In the genomic region with DNA sequence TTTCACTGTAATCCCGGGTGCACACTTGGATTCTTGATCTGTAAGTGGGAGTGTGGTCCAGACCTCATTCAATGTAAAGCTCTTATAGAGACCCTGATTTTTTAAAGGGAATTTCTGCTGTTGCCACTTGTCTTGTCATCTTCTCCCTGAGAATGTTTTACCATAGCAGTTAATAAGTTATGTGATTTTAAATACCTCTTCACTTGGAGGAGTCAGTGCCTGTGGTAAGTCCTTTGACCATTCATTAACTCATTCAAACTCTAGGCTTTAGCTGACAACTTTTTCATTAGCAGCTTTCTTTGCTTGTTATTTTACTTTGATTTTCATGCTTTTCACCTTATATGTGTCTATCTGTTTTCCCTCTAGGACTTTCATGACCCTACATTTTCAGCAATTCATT, we compare ENCODE assay signal across 30 cellular contexts. TPM values are rescaled to one million over a fixed set of nuclear protein-coding genes. Genes with fewer than 3 reads are reported as not detected.
A peak's percentile ranks its signal among the peaks of the same experiment; 100 is the strongest.
DNase-seq lines count a peak whose midpoint lies in the region; ATAC-seq, FAIRE-seq and TF ChIP-seq lines count a peak whose summit lies in the region.
"Had no signal": no experiment of that assay in that cellular context is flagged by ENCODE, and none has a peak within 500 bp of the region (broad histone marks: within the 10 kb centered on the region; RNA-seq: fewer than 3 reads in every experiment).

No MANE protein-coding gene starts in this region.

- CTCF ChIA-PET in SK-N-SH (lab: Yijun Ruan, JAX), result interaction anchor here (1.2 to 1.3 kb wide), 2 partner anchors 24 to 35 kb away, joined by 3 to 4 read pairs; no protein-coding TSS in a partner anchor

- no peaks in the 10 kb centered on the region for H3K27me3 Mint-ChIP-seq in neural progenitor cell (ENCODE audit: insufficient read depth, low read depth)

- H3K27ac ChIP-seq in HUES48 (ENCODE audit: low read depth, low read length), result peak overlapping the region; percentile 38
- peak overlapping the region; percentile 36 for H3K27ac ChIP-seq in neural progenitor cell
- peak overlapping the region in 1 of 2 experiments; percentile 98; a peak in 2 of 4 replicates for H3K27ac ChIP-seq in SK-N-SH (ENCODE audit: low read depth in 2 of 2, low read length in 1 of 2)
- H3K27ac ChIP-seq: body of pancreas, esophagus squamous epithelium, foreskin keratinocyte, lower lobe of right lung, psoas muscle, sigmoid colon, thyroid gland, vagina had no signal

- H3K9me3 Mint-ChIP-seq in neural progenitor cell, result peaks cover 11% of the 10 kb centered on the region
- H3K9me3 Mint-ChIP-seq: activated naive CD4-positive, alpha-beta T cell treated with anti-CD3 and anti-CD28 coated beads, Interleukin-2, amount 10 ng/mL, durations not matched to agents 7 days and 5 days; activated T-helper 17 cell treated with anti-CD3 and anti-CD28 coated beads, Interleukin-2, amount 50 U/mL, for 72 hours; central memory CD8-positive, alpha-beta T cell; endodermal cell; T-helper 2 cell treated with Interferon-gamma antibody and Interleukin-4, amounts not matched to agents 5 μg/mL and 100 μg/mL, for 36 hours had no signal

- H3K9ac ChIP-seq in HUES48 (ENCODE audit: low read depth, low read length), result no peak overlapping the region
- no peak overlapping the region for H3K9ac ChIP-seq in neural progenitor cell
- no peak overlapping the region for H3K9ac ChIP-seq in SK-N-SH

- H3K4me2 ChIP-seq in neural progenitor cell (peak overlapping the region; percentile 59), SK-N-SH (no peak overlapping the region)

- H3K4me1 ChIP-seq in HUES48 (ENCODE audit: control insufficient read depth, insufficient read depth, low read length) (peaks cover 25% of the 10 kb centered on the region), neural progenitor cell (peaks cover 52% of the 10 kb centered on the region), SK-N-SH (ENCODE audit: control insufficient read depth in 1 of 2, insufficient read depth in 2 of 2, low read depth in 1 of 2, low read length in 1 of 2) (peaks cover 0 to 23% of the 10 kb centered on the region in 2 experiments; a peak in 2 of 4 replicates)
- H3K4me1 ChIP-seq: body of pancreas, foreskin keratinocyte, sigmoid colon, vagina had no signal

- POLR2A ChIA-PET in SK-N-SH (lab: Yijun Ruan, JAX), result no interaction called here

- H3F3A ChIP-seq in neural progenitor cell (ENCODE audit: low read depth) (peaks cover 15% of the 10 kb centered on the region), SK-N-SH (replicated peaks; ENCODE audit: insufficient read depth) (no peaks in the 10 kb centered on the region)

- H3K4me3 ChIP-seq in HUES48 (ENCODE audit: low read depth, low read length) (no peak overlapping the region), neural progenitor cell (no peak overlapping the region), SK-N-SH (ENCODE audit: low read depth in 2 of 2, low read length in 1 of 2) (no peak overlapping the region)
- H3K4me3 ChIP-seq: body of pancreas, esophagus squamous epithelium, lower lobe of right lung, psoas muscle, sigmoid colon, thyroid gland, vagina had no signal

- peaks cover 35% of the 10 kb centered on the region for H3K4me1 Mint-ChIP-seq in neural progenitor cell
- H3K4me1 Mint-ChIP-seq: activated CD4-positive, alpha-beta T cell treated with anti-CD3 and anti-CD28 coated beads for 36 hours; activated naive CD4-positive, alpha-beta T cell treated with anti-CD3 and anti-CD28 coated beads, Interleukin-2, amount 10 ng/mL, durations not matched to agents 7 days and 5 days; activated T-helper 17 cell treated with anti-CD3 and anti-CD28 coated beads, Interleukin-2, amount 50 U/mL, for 72 hours; CD8-positive, alpha-beta memory T cell; central memory CD8-positive, alpha-beta T cell; naive thymus-derived CD8-positive, alpha-beta T cell had no signal

- H3K79me2 ChIP-seq in neural progenitor cell (ENCODE audit: low read depth) (peaks cover 97% of the 10 kb centered on the region), SK-N-SH (ENCODE audit: insufficient read depth) (peaks cover 37% of the 10 kb centered on the region)

- no peak overlapping the region for H3K4me3 Mint-ChIP-seq in neural progenitor cell
- H3K4me3 Mint-ChIP-seq: activated CD4-positive, alpha-beta T cell treated with anti-CD3 and anti-CD28 coated beads for 36 hours; activated CD8-positive, alpha-beta T cell treated with anti-CD3 and anti-CD28 coated beads for 36 hours; activated naive CD4-positive, alpha-beta T cell treated with anti-CD3 and anti-CD28 coated beads, Interleukin-2, amount 10 ng/mL, durations not matched to agents 7 days and 5 days; activated T-helper 17 cell treated with anti-CD3 and anti-CD28 coated beads, Interleukin-2, amount 50 U/mL, for 72 hours; CD8-positive, alpha-beta memory T cell; central memory CD8-positive, alpha-beta T cell; endodermal cell; naive thymus-derived CD8-positive, alpha-beta T cell; T-helper 2 cell treated with Interferon-gamma antibody and Interleukin-4, amounts not matched to agents 5 μg/mL and 100 μg/mL, for 36 hours had no signal

- no peaks in the 10 kb centered on the region for H3K9me2 ChIP-seq in SK-N-SH

- H3K27me3 ChIP-seq in HUES48 (ENCODE audit: control insufficient read depth, insufficient read depth, low read length) (no peaks in the 10 kb centered on the region), neural progenitor cell (no peaks in the 10 kb centered on the region), SK-N-SH (ENCODE audit: insufficient read depth) (no peaks in the 10 kb centered on the region)
- H3K27me3 ChIP-seq: body of pancreas, esophagus squamous epithelium, foreskin keratinocyte, sigmoid colon, thyroid gland, vagina had no signal

- 90% methylated on average over 1 of the region's 1 CpG for WGBS in SK-N-SH (ENCODE audit: low lambda C conversion rate)

- H2AFZ ChIP-seq in neural progenitor cell (replicated peaks) (no peak overlapping the region), SK-N-SH (ENCODE audit: low read depth) (no peak overlapping the region)

- ATAC-seq in GM18873 (IDR thresholded peaks at IDR 0.05; ENCODE audit: low FRiP score, unreplicated experiment) (peak; percentile 61), HG02981 (IDR thresholded peaks at IDR 0.05; ENCODE audit: unreplicated experiment) (peak; percentile 57)
- ATAC-seq: activated CD4-positive, alpha-beta T cell treated with anti-CD3 and anti-CD28 coated beads for 36 hours; activated CD8-positive, alpha-beta T cell treated with anti-CD3 and anti-CD28 coated beads for 36 hours; activated T-helper 17 cell treated with anti-CD3 and anti-CD28 coated beads, Interleukin-2, amount 50 U/mL, for 72 hours; body of pancreas; foreskin keratinocyte; lower lobe of right lung; naive thymus-derived CD8-positive, alpha-beta T cell had no signal

- no peak for TF ChIP-seq EP300 in SK-N-SH (IDR thresholded peaks at IDR 0.05; ENCODE audit: borderline replicate concordance in 1 of 2, low read depth in 1 of 2, low read length in 1 of 2)

- no peak for TF ChIP-seq CTCF in neural progenitor cell (IDR thresholded peaks at IDR 0.05)
- TF ChIP-seq CTCF in SK-N-SH (IDR thresholded peaks at IDR 0.05), result no peak

- TF ChIP-seq RAD21 in SK-N-SH (IDR thresholded peaks at IDR 0.05; ENCODE audit: low read length), result no peak

- no peaks in the 10 kb centered on the region for H3K9me3 ChIP-seq in HUES48 (ENCODE audit: control insufficient read depth, insufficient read depth, low read length)
- H3K9me3 ChIP-seq in neural progenitor cell (ENCODE audit: low read depth), result no peaks in the 10 kb centered on the region
- H3K9me3 ChIP-seq in SK-N-SH, result no peaks in the 10 kb centered on the region
- H3K9me3 ChIP-seq: body of pancreas, esophagus squamous epithelium, lower lobe of right lung, psoas muscle, sigmoid colon, thyroid gland, vagina had no signal

- no peak for FAIRE-seq in frontal cortex (lab: Jason Lieb, UNC)

- H3K36me3 ChIP-seq in HUES48 (ENCODE audit: control insufficient read depth, insufficient read depth, low read length) (no peaks in the 10 kb centered on the region), neural progenitor cell (peaks cover 5% of the 10 kb centered on the region), SK-N-SH (replicated peaks in 1 of 2; ENCODE audit: control insufficient read depth in 1 of 2, insufficient read depth in 2 of 2, low read length in 1 of 2) (no peaks in the 10 kb centered on the region)
- H3K36me3 ChIP-seq: esophagus squamous epithelium, lower lobe of right lung, sigmoid colon, thyroid gland, vagina had no signal

- H4K20me1 ChIP-seq in neural progenitor cell (ENCODE audit: low read depth) (peaks cover 63% of the 10 kb centered on the region), SK-N-SH (ENCODE audit: insufficient read depth) (no peaks in the 10 kb centered on the region)

- peak overlapping the region; percentile 48 for H3K27ac Mint-ChIP-seq in neural progenitor cell
- H3K27ac Mint-ChIP-seq: activated CD4-positive, alpha-beta T cell treated with anti-CD3 and anti-CD28 coated beads for 36 hours; activated CD8-positive, alpha-beta T cell treated with anti-CD3 and anti-CD28 coated beads for 36 hours; activated naive CD4-positive, alpha-beta T cell treated with anti-CD3 and anti-CD28 coated beads, Interleukin-2, amount 10 ng/mL, durations not matched to agents 7 days and 5 days; activated T-helper 17 cell treated with anti-CD3 and anti-CD28 coated beads, Interleukin-2, amount 50 U/mL, for 72 hours; CD8-positive, alpha-beta memory T cell; endodermal cell; naive thymus-derived CD8-positive, alpha-beta T cell; T-helper 2 cell treated with Interferon-gamma antibody and Interleukin-4, amounts not matched to agents 5 μg/mL and 100 μg/mL, for 36 hours had no signal

- peaks cover 17% of the 10 kb centered on the region for H3K36me3 Mint-ChIP-seq in neural progenitor cell
- H3K36me3 Mint-ChIP-seq: activated naive CD4-positive, alpha-beta T cell treated with anti-CD3 and anti-CD28 coated beads, Interleukin-2, amount 10 ng/mL, durations not matched to agents 7 days and 5 days; CD8-positive, alpha-beta memory T cell; naive thymus-derived CD8-positive, alpha-beta T cell had no signal

- no peak for DNase-seq in neural progenitor cell (ENCODE audit: low spot score)
- DNase-seq in NCI-H2171 treated with DMSO at 0.1 percent for 48 hours (lab: John Stamatoyannopoulos, UW), result no peak
- no peak for DNase-seq in SK-N-SH
- no peak for DNase-seq in NCI-H1694 treated with DMSO at 0.1 percent for 48 hours (lab: John Stamatoyannopoulos, UW)
- DNase-seq in frontal cortex (ENCODE audit: low spot score in 2 of 2), result no peak
- DNase-seq: activated CD4-positive, alpha-beta T cell treated with anti-CD3 and anti-CD28 coated beads for 36 hours; activated CD8-positive, alpha-beta T cell treated with anti-CD3 and anti-CD28 coated beads for 36 hours; activated naive CD4-positive, alpha-beta T cell treated with anti-CD3 and anti-CD28 coated beads, Interleukin-2, amount 10 ng/mL, durations not matched to agents 7 days and 5 days; body of pancreas; CD8-positive, alpha-beta memory T cell; endodermal cell; esophagus squamous epithelium; foreskin keratinocyte; KBM-7; lower lobe of right lung; naive thymus-derived CD8-positive, alpha-beta T cell; NCI-H2029 treated with DMSO at 0.1 percent for 48 hours; NCI-H748 treated with DMSO at 0.1 percent for 48 hours; psoas muscle; SIG-M5; sigmoid colon; stimulated activated CD4-positive, alpha-beta T cell treated with anti-CD3 and anti-CD28 coated beads, Interleukin-4, amount 100 ng/mL, for 1 hour; thyroid gland had no signal

RNA-seq across cellular contexts. Expression of a gene that starts 51.3 kb away (rescaled TPM):
- total RNA-seq in neural progenitor cell (ENCODE audit: low replicate concordance) (64.8 and 99.7 TPM in 2 replicates), frontal cortex (93.8 TPM)
- 14.5 and 16.1 TPM in 2 replicates for polyA plus RNA-seq in SK-N-SH (2012; rRNA removed)
- 20.2 and 21.7 TPM in 2 replicates for polyA plus RNA-seq in SK-N-SH (2012; cell fraction: cytosol; rRNA removed)
- polyA plus RNA-seq in SK-N-SH (2012; cell fraction: nucleus; rRNA removed), result 15.0 and 30.9 TPM in 2 replicates
